Comparison of ENCODE assay signal across 16 cellular contexts in the genomic region with DNA sequence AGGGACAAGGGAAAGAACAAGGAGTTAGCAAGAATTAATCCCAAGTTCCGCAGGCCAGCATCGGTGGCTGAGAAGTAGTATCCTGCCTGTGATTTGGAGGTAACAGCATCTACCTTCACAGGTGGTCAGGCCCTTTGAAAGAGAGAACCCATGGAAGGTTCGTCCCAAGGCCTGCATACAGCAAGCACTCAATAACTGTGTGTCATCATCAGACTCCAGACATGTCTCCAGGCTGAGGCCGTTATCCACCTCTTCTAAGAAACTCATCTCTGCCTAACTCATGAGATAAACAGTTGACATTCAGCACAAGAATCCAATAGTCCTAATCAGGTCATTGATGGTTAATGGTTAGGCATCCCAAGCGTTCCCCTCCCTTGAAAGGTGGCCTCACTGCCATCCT.
"Had no signal": no experiment of that assay in that cellular context is flagged by ENCODE, and none has a peak within 500 bp of the region (broad histone marks: within the 10 kb centered on the region; RNA-seq: fewer than 3 reads in every experiment).

No MANE protein-coding gene starts in this region.

- H3K27ac ChIP-seq: neural progenitor cell, parathyroid adenoma had no signal

- H3K4me1 Mint-ChIP-seq: activated CD4-positive, alpha-beta T cell treated with anti-CD3 and anti-CD28 coated beads, Interleukin-2, amount 10 ng/mL, durations not matched to agents 24 days and 14 days; activated naive CD8-positive, alpha-beta T cell treated with anti-CD3 and anti-CD28 coated beads, Interleukin-2, amount 10 ng/mL, durations not matched to agents 7 days and 5 days had no signal

- H3K27me3 ChIP-seq: neural progenitor cell had no signal

- H3K27ac Mint-ChIP-seq: activated CD4-positive, alpha-beta T cell treated with anti-CD3 and anti-CD28 coated beads, Interleukin-2, amount 10 ng/mL, durations not matched to agents 24 days and 14 days; activated CD8-positive, alpha-beta T cell treated with anti-CD3 and anti-CD28 coated beads, Interleukin-2, amount 10 ng/mL, durations not matched to agents 7 days and 5 days; activated naive CD8-positive, alpha-beta T cell treated with anti-CD3 and anti-CD28 coated beads, Interleukin-2, amount 10 ng/mL, durations not matched to agents 7 days and 5 days; activated T-cell treated with anti-CD3 and anti-CD28 coated beads, Interleukin-2, amount 50 U/mL, for 72 hours; dendritic cell treated with granulocyte-macrophage colony-stimulating factor and Interleukin-4, amounts not matched to agents 40 ng/mL and 50 ng/mL, for 4 days; effector memory CD8-positive, alpha-beta T cell had no signal

- H3K36me3 Mint-ChIP-seq: activated naive CD8-positive, alpha-beta T cell treated with anti-CD3 and anti-CD28 coated beads, Interleukin-2, amount 10 ng/mL, durations not matched to agents 7 days and 5 days had no signal

- H3K4me1 ChIP-seq: neural progenitor cell had no signal

- H3K4me2 ChIP-seq: neural progenitor cell had no signal

- H3K4me3 ChIP-seq: neural progenitor cell had no signal

- H3K27me3 Mint-ChIP-seq: activated CD4-positive, alpha-beta T cell treated with anti-CD3 and anti-CD28 coated beads, Interleukin-2, amount 10 ng/mL, durations not matched to agents 24 days and 14 days; dendritic cell treated with granulocyte-macrophage colony-stimulating factor and Interleukin-4, amounts not matched to agents 40 ng/mL and 50 ng/mL, for 4 days had no signal

- H3K4me3 Mint-ChIP-seq: activated CD4-positive, alpha-beta T cell treated with anti-CD3 and anti-CD28 coated beads, Interleukin-2, amount 10 ng/mL, durations not matched to agents 24 days and 14 days; activated CD8-positive, alpha-beta T cell treated with anti-CD3 and anti-CD28 coated beads, Interleukin-2, amount 10 ng/mL, durations not matched to agents 7 days and 5 days; activated naive CD8-positive, alpha-beta T cell treated with anti-CD3 and anti-CD28 coated beads, Interleukin-2, amount 10 ng/mL, durations not matched to agents 7 days and 5 days; activated T-cell treated with anti-CD3 and anti-CD28 coated beads, Interleukin-2, amount 50 U/mL, for 72 hours; dendritic cell treated with granulocyte-macrophage colony-stimulating factor and Interleukin-4, amounts not matched to agents 40 ng/mL and 50 ng/mL, for 4 days; effector memory CD8-positive, alpha-beta T cell; neural progenitor cell had no signal

- H3K9me3 Mint-ChIP-seq: activated CD4-positive, alpha-beta T cell treated with anti-CD3 and anti-CD28 coated beads, Interleukin-2, amount 10 ng/mL, durations not matched to agents 24 days and 14 days; activated naive CD8-positive, alpha-beta T cell treated with anti-CD3 and anti-CD28 coated beads, Interleukin-2, amount 10 ng/mL, durations not matched to agents 7 days and 5 days; activated T-cell treated with anti-CD3 and anti-CD28 coated beads, Interleukin-2, amount 50 U/mL, for 72 hours; dendritic cell treated with granulocyte-macrophage colony-stimulating factor and Interleukin-4, amounts not matched to agents 40 ng/mL and 50 ng/mL, for 4 days; effector memory CD8-positive, alpha-beta T cell had no signal

- DNase-seq: activated CD4-positive, alpha-beta T cell treated with anti-CD3 and anti-CD28 coated beads, Interleukin-2, amount 10 ng/mL, durations not matched to agents 24 days and 14 days; activated CD4-positive, CD25-positive, alpha-beta regulatory T cell; activated CD8-positive, alpha-beta memory T cell treated with anti-CD3 and anti-CD28 coated beads, Interleukin-2, amount 50 U/mL, for 4 hours; activated CD8-positive, alpha-beta T cell treated with anti-CD3 and anti-CD28 coated beads, Interleukin-2, amount 10 ng/mL, durations not matched to agents 7 days and 5 days; activated naive CD8-positive, alpha-beta T cell treated with anti-CD3 and anti-CD28 coated beads, Interleukin-2, amount 10 ng/mL, durations not matched to agents 7 days and 5 days; activated T-cell treated with anti-CD3 and anti-CD28 coated beads, Interleukin-2, amount 50 U/mL, for 72 hours; cerebellar nuclear complex; effector memory CD8-positive, alpha-beta T cell; stimulated activated CD4-positive, alpha-beta T cell treated with anti-CD3 and anti-CD28 coated beads, Interleukin-15, amount 100 ng/mL, for 24 hours; stimulated activated CD4-positive, alpha-beta T cell treated with anti-CD3 and anti-CD28 coated beads, Interleukin-4, amount 100 ng/mL, for 24 hours; stimulated activated naive CD4-positive, alpha-beta T cell; SW 1271; trophoblast cell had no signal

- H3K36me3 ChIP-seq: neural progenitor cell had no signal

- H2AFZ ChIP-seq: neural progenitor cell, parathyroid adenoma had no signal

- ATAC-seq: activated CD8-positive, alpha-beta T cell treated with anti-CD3 and anti-CD28 coated beads, Interleukin-2, amount 10 ng/mL, durations not matched to agents 7 days and 5 days; activated T-cell treated with anti-CD3 and anti-CD28 coated beads, Interleukin-2, amount 50 U/mL, for 72 hours; effector memory CD8-positive, alpha-beta T cell had no signal
